8 cellular contexts compared by ENCODE assay signal in genomic region chr10:100912609-100913469, GRCh38. TPM values are rescaled to one million over a fixed set of nuclear protein-coding genes. Genes with fewer than 3 reads are reported as not detected.
A peak's percentile ranks its signal among the peaks of the same experiment; 100 is the strongest.
DNase-seq lines count a peak whose midpoint lies in the region; ATAC-seq and TF ChIP-seq lines count a peak whose summit lies in the region.

SLF2 (plus strand) TSS chr10:100912963; CDS start chr10:100913111, 148 bp downstream.

- peaks cover 17 to 23% of the 10 kb centered on the region in 2 experiments; a peak in 3 of 4 replicates for H3K4me1 ChIP-seq in SK-N-SH (ENCODE audit: control insufficient read depth in 1 of 2, insufficient read depth in 2 of 2, low read depth in 1 of 2, low read length in 1 of 2)

- peak within 1 kb of the TSS; percentile 76 to 95 for H3K27ac ChIP-seq in SK-N-SH (ENCODE audit: low read depth in 2 of 2, low read length in 1 of 2)

- peak within 1 kb of the TSS; percentile 91 for H3K9ac ChIP-seq in SK-N-SH

- CTCF ChIA-PET in SK-N-SH (lab: Yijun Ruan, JAX), result interaction anchor here (0.6 to 1.4 kb wide), 8 partner anchors 9 to 103 kb away, joined by 3 read pairs; partner anchors contain the start of gene LZTS2

- no peaks in the 10 kb centered on the region for H3K9me3 ChIP-seq in SK-N-SH

- TF ChIP-seq RAD21 in SK-N-SH (IDR thresholded peaks at IDR 0.05; ENCODE audit: low read length), result no peak

- peak within 1 kb of the TSS; percentile 78 to 99 for H3K4me3 ChIP-seq in SK-N-SH (ENCODE audit: low read depth in 2 of 2, low read length in 1 of 2)

- peak; percentile 96 for DNase-seq in GM04504 (ENCODE audit: low read depth)
- DNase-seq in NCI-H1048 (lab: John Stamatoyannopoulos, UW), result peak; percentile 97
- DNase-seq in SK-N-SH, result peak; percentile 99
- peak; percentile 91 for DNase-seq in activated naive CD4-positive, alpha-beta T cell treated with anti-CD3 and anti-CD28 coated beads, Interleukin-2, amount 50 U/mL, for 16 hours
- DNase-seq in germinal center (ENCODE audit: low spot score), result peak; percentile 100
- peak; percentile 92 for DNase-seq in non-pigmented ciliary epithelial cell (ENCODE audit: low read depth)
- peak; percentile 99 for DNase-seq in superior temporal gyrus (ENCODE audit: extremely low spot score)

- 0% methylated on average over 6 of the region's 71 CpGs for WGBS in SK-N-SH (ENCODE audit: low lambda C conversion rate)

- H3K79me2 ChIP-seq in SK-N-SH (ENCODE audit: insufficient read depth), result peaks cover 36% of the 10 kb centered on the region

- H3F3A ChIP-seq in SK-N-SH (replicated peaks; ENCODE audit: insufficient read depth), result peaks cover 6% of the 10 kb centered on the region

- no peak for TF ChIP-seq CTCF in SK-N-SH (IDR thresholded peaks at IDR 0.05)

- H2AFZ ChIP-seq in SK-N-SH (ENCODE audit: low read depth), result peak within 1 kb of the TSS; percentile 92

- H3K9me2 ChIP-seq in SK-N-SH, result no peaks in the 10 kb centered on the region

- peaks cover 25 to 33% of the 10 kb centered on the region in 2 experiments for H3K36me3 ChIP-seq in SK-N-SH (replicated peaks in 1 of 2; ENCODE audit: control insufficient read depth in 1 of 2, insufficient read depth in 2 of 2, low read length in 1 of 2)

- peak within 1 kb of the TSS; percentile 85 for H3K4me2 ChIP-seq in SK-N-SH

- POLR2A ChIA-PET in SK-N-SH (lab: Yijun Ruan, JAX), result interaction anchor here (0.6 to 1.7 kb wide), 5 partner anchors 13 to 85 kb away, joined by 3 to 5 read pairs (median 3); no protein-coding TSS in a partner anchor

- no peaks in the 10 kb centered on the region for H3K27me3 ChIP-seq in SK-N-SH (ENCODE audit: insufficient read depth)

- H4K20me1 ChIP-seq in SK-N-SH (ENCODE audit: insufficient read depth), result peaks cover 26% of the 10 kb centered on the region

- peak; percentile 96 for ATAC-seq in HG02571 (IDR thresholded peaks at IDR 0.05; ENCODE audit: unreplicated experiment)

- no peak for TF ChIP-seq EP300 in SK-N-SH (IDR thresholded peaks at IDR 0.05; ENCODE audit: borderline replicate concordance in 1 of 2, low read depth in 1 of 2, low read length in 1 of 2)

TF ChIP-seq in SK-N-SH, 30 proteins besides CTCF, POLR2A, EP300 and RAD21 (continues in another document):
- TF ChIP-seq FOXM1 (IDR thresholded peaks at IDR 0.05; ENCODE audit: low read depth) (no peak), USF1 (IDR thresholded peaks at IDR 0.05; ENCODE audit: borderline replicate concordance, low read depth) (peak; percentile 76; the same call in 1 of the 2 replicates), TCF12 (IDR thresholded peaks at IDR 0.05) (peak; percentile 36; the same call in 1 of the 2 replicates), MXI1 (IDR thresholded peaks at IDR 0.05; ENCODE audit: low read depth, low read length) (peak; percentile 91), RXRA (IDR thresholded peaks at IDR 0.05; ENCODE audit: borderline replicate concordance, low read depth) (no peak), TAF1 (IDR thresholded peaks at IDR 0.05; ENCODE audit: borderline replicate concordance, low read depth, low read length) (peak; percentile 49; the same call in 1 of the 2 replicates), POLR2AphosphoS5 (IDR thresholded peaks at IDR 0.05; ENCODE audit: low read depth, low read length) (peak; percentile 74), TEAD4 (IDR thresholded peaks at IDR 0.05; ENCODE audit: borderline replicate concordance, insufficient read depth) (no peak), MAX (IDR thresholded peaks at IDR 0.05; ENCODE audit: low read depth) (peak; percentile 94), REST (IDR thresholded peaks at IDR 0.05; ENCODE audit: low read depth, low read length) (no peak), SIN3A (IDR thresholded peaks at IDR 0.05; ENCODE audit: borderline replicate concordance, low read depth, low read length) (peak; percentile 82; the same call in 1 of the 2 replicates), ZBTB33 (IDR thresholded peaks at IDR 0.05; ENCODE audit: borderline replicate concordance, low read depth) (0 out of 2 replicates have a peak, but pooled peaks have one; percentile 7), ELF1 (IDR thresholded peaks at IDR 0.05) (peak; percentile 38; the same call in 1 of the 2 replicates), JUND (IDR thresholded peaks at IDR 0.05) (no peak), EZH2phosphoT487 (IDR thresholded peaks at IDR 0.05; ENCODE audit: borderline replicate concordance, low read depth) (no peak), GATA2 (CRISPR knock-in tag; IDR thresholded peaks at IDR 0.05) (no peak), SMC3 (IDR thresholded peaks at IDR 0.05; ENCODE audit: low read depth, low read length) (no peak), MEF2A (IDR thresholded peaks at IDR 0.05; ENCODE audit: borderline replicate concordance, low read depth) (no peak), IRF3 (IDR thresholded peaks at IDR 0.05; ENCODE audit: low read depth, low read length) (peak; percentile 56), GABPA (IDR thresholded peaks at IDR 0.05; ENCODE audit: low read depth) (peak; percentile 74), RFX5 (IDR thresholded peaks at IDR 0.05; ENCODE audit: low read length) (no peak), NFIC (IDR thresholded peaks at IDR 0.05; ENCODE audit: borderline replicate concordance) (no peak), NRF1 (IDR thresholded peaks at IDR 0.05; ENCODE audit: low read depth, low read length) (no peak)

RNA-seq across cellular contexts. Expression of gene SLF2, which starts in this region (rescaled TPM):
- polyA plus RNA-seq in SK-N-SH (2012; rRNA removed), result 6.3 and 7.5 TPM in 2 replicates
- 4.9 and 5.0 TPM in 2 replicates for polyA plus RNA-seq in SK-N-SH (2012; cell fraction: cytosol; rRNA removed)
- polyA plus RNA-seq in SK-N-SH (2012; cell fraction: nucleus; rRNA removed), result 20.7 and 25.6 TPM in 2 replicates

Comparison
In these comparisons a context has a peak if more than half of its experiments do, and no peak if none do; other contexts are left out.
1. Peak in every context shown above with its lines: DNase-seq, ATAC-seq, H3K4me3 ChIP-seq and H3K27ac ChIP-seq.